1 cellular context compared by ENCODE assay signal in genomic region chr12:94263011-94263786, GRCh38.
TF ChIP-seq lines count a peak whose summit lies in the region.

No MANE protein-coding gene starts in this region.

TF ChIP-seq in GM12878, 131 proteins besides CTCF, POLR2A, EP300 and RAD21 (continued from another document and continues in another):
- TF ChIP-seq RUNX3 (IDR thresholded peaks at IDR 0.05; ENCODE audit: low read length) (peak; percentile 91), POU2F2 (IDR thresholded peaks at IDR 0.05; ENCODE audit: borderline replicate concordance, low read depth, low read length) (no peak), HSF1 (IDR thresholded peaks at IDR 0.05; ENCODE audit: low read depth, low read length) (peak; percentile 78; the same call in 1 of the 2 replicates), ELK1 (IDR thresholded peaks at IDR 0.05; ENCODE audit: low read depth, low read length) (no peak), MTA3 (IDR thresholded peaks at IDR 0.05; ENCODE audit: borderline replicate concordance, low read length) (no peak; the same call in 1 of the 2 replicates), ZSCAN29 (IDR thresholded peaks at IDR 0.05) (no peak), ZNF274 (IDR thresholded peaks at IDR 0.05; ENCODE audit: insufficient read depth, insufficient read length) (no peak), ZNF592 (IDR thresholded peaks at IDR 0.05) (peak; percentile 10; the same call in 1 of the 2 replicates), EED (IDR thresholded peaks at IDR 0.05; ENCODE audit: low read depth) (no peak; the same call in 1 of the 2 replicates), SUPT20H (IDR thresholded peaks at IDR 0.05; ENCODE audit: borderline replicate concordance, control insufficient read depth, low read depth, low read length) (no peak), SRF (IDR thresholded peaks at IDR 0.05; ENCODE audit: low read depth in 2 of 2, low read length in 2 of 2) (no peak), SMAD5 (IDR thresholded peaks at IDR 0.05; ENCODE audit: low read depth) (no peak), RELA (IDR thresholded peaks at IDR 0.05; ENCODE audit: borderline replicate concordance, partially characterized antibody) (peak; percentile 19), IRF4 (IDR thresholded peaks at IDR 0.05; ENCODE audit: low read depth, low read length) (no peak), JUND (IDR thresholded peaks at IDR 0.05; ENCODE audit: low read depth, low read length) (no peak), RCOR1 (conservative IDR thresholded peaks at IDR 0.05; ENCODE audit: low read depth, low read length) (0 out of 2 replicates have a peak, but pooled peaks have one; percentile 39), USF2 (IDR thresholded peaks at IDR 0.05; ENCODE audit: borderline replicate concordance, low read depth, low read length) (no peak), ZNF622 (IDR thresholded peaks at IDR 0.05) (no peak), ATF3 (IDR thresholded peaks at IDR 0.05; ENCODE audit: borderline replicate concordance, extremely low read depth, low read depth, low read length) (no peak), ATF2 (IDR thresholded peaks at IDR 0.05; ENCODE audit: low read length) (no peak), ZZZ3 (IDR thresholded peaks at IDR 0.05; ENCODE audit: control insufficient read depth, insufficient read length, low read depth) (no peak), PKNOX1 (IDR thresholded peaks at IDR 0.05) (no peak), KLF5 (IDR thresholded peaks at IDR 0.05; ENCODE audit: partially characterized antibody) (no peak), SMAD1 (IDR thresholded peaks at IDR 0.05; ENCODE audit: low read depth, partially characterized antibody) (no peak), SUZ12 (IDR thresholded peaks at IDR 0.05; ENCODE audit: unreplicated experiment) (no peak), HCFC1 (IDR thresholded peaks at IDR 0.05; ENCODE audit: low read length) (peak; percentile 36; the same call in 1 of the 2 replicates), E2F4 (IDR thresholded peaks at IDR 0.05; ENCODE audit: low read depth, low read length) (no peak), CREM (IDR thresholded peaks at IDR 0.05; ENCODE audit: low read depth) (peak; percentile 66; the same call in 1 of the 2 replicates), ZBTB40 (IDR thresholded peaks at IDR 0.05; ENCODE audit: borderline replicate concordance) (no peak), EZH2 (IDR thresholded peaks at IDR 0.05; ENCODE audit: borderline replicate concordance, control insufficient read depth, low read depth, low read length) (no peak), BHLHE40 (IDR thresholded peaks at IDR 0.05; ENCODE audit: borderline replicate concordance in 1 of 2, low read depth in 2 of 2, low read length in 1 of 2) (peak in 1 of 2 experiments; percentile 47; a peak in 1 of 4 replicates), SIX5 (IDR thresholded peaks at IDR 0.05; ENCODE audit: low read depth, low read length, severe bottlenecking) (no peak), REST (IDR thresholded peaks at IDR 0.05; ENCODE audit: low read depth, low read length) (no peak), MAX (IDR thresholded peaks at IDR 0.05; ENCODE audit: low read depth, low read length) (peak; percentile 33; the same call in 1 of the 2 replicates), NFYA (IDR thresholded peaks at IDR 0.05; ENCODE audit: borderline replicate concordance, low read depth, low read length) (no peak), TARDBP (IDR thresholded peaks at IDR 0.05; ENCODE audit: borderline replicate concordance) (no peak), ESRRA (IDR thresholded peaks at IDR 0.05; ENCODE audit: low read length) (no peak)
